1 cellular context compared by ENCODE assay signal in genomic region chr12:109464642-109465351, GRCh38.
TF ChIP-seq lines count a peak whose summit lies in the region.

No MANE protein-coding gene starts in this region.

TF ChIP-seq in WTC11, 78 proteins besides CTCF, POLR2A, EP300 and RAD21 (continued from another document):
- TF ChIP-seq ERG (CRISPR knock-in tag; IDR thresholded peaks at IDR 0.05), result no peak
- no peak for TF ChIP-seq CDX4 (CRISPR knock-in tag; IDR thresholded peaks at IDR 0.05; ENCODE audit: borderline replicate concordance)
- TF ChIP-seq SMAD4 (CRISPR knock-in tag; IDR thresholded peaks at IDR 0.05), result no peak
- no peak for TF ChIP-seq ZNF121 (CRISPR knock-in tag; IDR thresholded peaks at IDR 0.05)
- TF ChIP-seq FOXP1 (CRISPR knock-in tag; IDR thresholded peaks at IDR 0.05; ENCODE audit: borderline replicate concordance), result no peak
- no peak for TF ChIP-seq NR2C2 (CRISPR knock-in tag; IDR thresholded peaks at IDR 0.05)
- TF ChIP-seq SMAD3 (CRISPR knock-in tag; IDR thresholded peaks at IDR 0.05; ENCODE audit: borderline replicate concordance), result no peak
